In the genomic region with DNA sequence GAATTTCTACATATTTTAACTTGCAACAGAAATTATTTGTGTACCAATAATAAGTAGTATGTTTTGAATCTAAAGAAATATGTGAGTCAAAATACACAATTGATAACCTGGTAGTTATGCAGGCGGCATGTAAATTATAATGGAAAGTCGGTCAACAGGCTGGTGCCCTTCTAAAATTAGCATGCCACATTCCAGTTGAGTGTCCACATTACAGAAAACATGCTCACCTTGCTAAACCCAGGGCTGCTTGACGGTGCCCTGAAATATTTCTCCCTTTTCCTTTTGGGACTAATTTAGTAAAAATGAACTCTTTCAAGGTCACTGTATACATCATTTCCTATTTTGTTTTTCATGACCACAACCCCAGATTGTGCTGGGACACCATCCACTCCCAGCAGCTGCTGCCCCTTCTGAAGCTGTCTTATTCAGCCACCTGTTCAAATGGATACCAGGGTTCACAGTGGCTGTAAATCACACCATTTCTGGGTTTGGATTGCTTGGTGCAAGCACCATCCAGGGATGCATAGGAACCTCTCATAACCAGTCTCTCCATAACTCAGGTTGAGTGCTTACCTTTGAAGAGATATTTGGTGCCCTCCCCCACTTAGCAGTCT, we compare ENCODE assay signal across 15 cellular contexts.
A peak's percentile ranks its signal among the peaks of the same experiment; 100 is the strongest.
DNase-seq lines count a peak whose midpoint lies in the region; ATAC-seq and TF ChIP-seq lines count a peak whose summit lies in the region.
"Had no signal": no experiment of that assay in that cellular context is flagged by ENCODE, and none has a peak within 500 bp of the region (broad histone marks: within the 10 kb centered on the region; RNA-seq: fewer than 3 reads in every experiment).

No MANE protein-coding gene starts in this region.

- TF ChIP-seq CTCF in activated CD8-positive, alpha-beta T cell treated with anti-CD3 and anti-CD28 coated beads for 36 hours (IDR thresholded peaks at IDR 0.05): no peak
- no peak for TF ChIP-seq CTCF in left ventricle myocardium inferior (IDR thresholded peaks at IDR 0.05; ENCODE audit: borderline replicate concordance)
- TF ChIP-seq CTCF in progenitor cell of endocrine pancreas (IDR thresholded peaks at IDR 0.05; ENCODE audit: unreplicated experiment): no peak

- H3K27ac ChIP-seq in left ventricle myocardium inferior (replicated peaks): peak overlapping the region; percentile 33
- H3K27ac ChIP-seq: 22Rv1, BLaER1, GM23248 had no signal

- no peaks in the 10 kb centered on the region for H3K9me3 Mint-ChIP-seq in activated CD8-positive, alpha-beta T cell treated with anti-CD3 and anti-CD28 coated beads, Interleukin-2, amount 10 ng/mL, durations not matched to agents 7 days and 5 days (ENCODE audit: insufficient read depth)
- no peaks in the 10 kb centered on the region for H3K9me3 Mint-ChIP-seq in activated CD8-positive, alpha-beta T cell treated with anti-CD3 and anti-CD28 coated beads for 36 hours
- H3K9me3 Mint-ChIP-seq in progenitor cell of endocrine pancreas (ENCODE audit: low read depth): no peaks in the 10 kb centered on the region
- H3K9me3 Mint-ChIP-seq: CD8-positive, alpha-beta memory T cell had no signal

- no peak for ATAC-seq in activated CD8-positive, alpha-beta T cell treated with anti-CD3 and anti-CD28 coated beads, Interleukin-2, amount 10 ng/mL, durations not matched to agents 7 days and 5 days
- ATAC-seq in activated CD8-positive, alpha-beta T cell treated with anti-CD3 and anti-CD28 coated beads for 36 hours: no peak
- ATAC-seq in left cardiac atrium (no peak), HG03354 (IDR thresholded peaks at IDR 0.05; ENCODE audit: poor library complexity, severe bottlenecking, unreplicated experiment) (no peak), GM18519 (IDR thresholded peaks at IDR 0.05; ENCODE audit: low FRiP score, unreplicated experiment) (no peak)
- ATAC-seq: HCT116 had no signal

- POLR2A ChIA-PET in activated CD8-positive, alpha-beta T cell treated with anti-CD3 and anti-CD28 coated beads, Interleukin-2, amount 10 ng/mL, durations not matched to agents 7 days and 5 days (lab: Charles Lee): no interaction called here
- POLR2A ChIA-PET in activated CD8-positive, alpha-beta T cell treated with anti-CD3 and anti-CD28 coated beads for 36 hours (lab: Charles Lee): no interaction called here

- no peaks in the 10 kb centered on the region for H3K9me3 ChIP-seq in left ventricle myocardium inferior (replicated peaks)
- H3K9me3 ChIP-seq: BLaER1, Caco-2 had no signal

- H3K4me1 ChIP-seq in left ventricle myocardium inferior: peaks cover 64% of the 10 kb centered on the region
- H3K4me1 ChIP-seq: BLaER1, Caco-2 had no signal

- no peaks in the 10 kb centered on the region for H3K27me3 Mint-ChIP-seq in activated CD8-positive, alpha-beta T cell treated with anti-CD3 and anti-CD28 coated beads, Interleukin-2, amount 10 ng/mL, durations not matched to agents 7 days and 5 days (ENCODE audit: low read depth)
- H3K27me3 Mint-ChIP-seq in activated CD8-positive, alpha-beta T cell treated with anti-CD3 and anti-CD28 coated beads for 36 hours: no peaks in the 10 kb centered on the region
- H3K27me3 Mint-ChIP-seq in progenitor cell of endocrine pancreas: no peaks in the 10 kb centered on the region
- H3K27me3 Mint-ChIP-seq: CD8-positive, alpha-beta memory T cell had no signal

- no peak overlapping the region for H3K4me3 ChIP-seq in left ventricle myocardium inferior
- H3K4me3 ChIP-seq: BLaER1, GM23248 had no signal

- peak overlapping the region; percentile 25 for H3K27ac Mint-ChIP-seq in activated CD8-positive, alpha-beta T cell treated with anti-CD3 and anti-CD28 coated beads, Interleukin-2, amount 10 ng/mL, durations not matched to agents 7 days and 5 days
- no peak overlapping the region for H3K27ac Mint-ChIP-seq in activated CD8-positive, alpha-beta T cell treated with anti-CD3 and anti-CD28 coated beads for 36 hours
- H3K27ac Mint-ChIP-seq in progenitor cell of endocrine pancreas: peak overlapping the region; percentile 25

- H3K4me3 Mint-ChIP-seq in activated CD8-positive, alpha-beta T cell treated with anti-CD3 and anti-CD28 coated beads, Interleukin-2, amount 10 ng/mL, durations not matched to agents 7 days and 5 days: no peak overlapping the region
- no peak overlapping the region for H3K4me3 Mint-ChIP-seq in activated CD8-positive, alpha-beta T cell treated with anti-CD3 and anti-CD28 coated beads for 36 hours
- no peak overlapping the region for H3K4me3 Mint-ChIP-seq in progenitor cell of endocrine pancreas (ENCODE audit: low read depth)
- H3K4me3 Mint-ChIP-seq: CD8-positive, alpha-beta memory T cell had no signal

- no peaks in the 10 kb centered on the region for H3K27me3 ChIP-seq in left ventricle myocardium inferior (ENCODE audit: low read depth)
- H3K27me3 ChIP-seq: BLaER1 had no signal

- DNase-seq in activated CD8-positive, alpha-beta T cell treated with anti-CD3 and anti-CD28 coated beads, Interleukin-2, amount 10 ng/mL, durations not matched to agents 7 days and 5 days: no peak
- no peak for DNase-seq in activated CD8-positive, alpha-beta T cell treated with anti-CD3 and anti-CD28 coated beads for 36 hours
- DNase-seq in left ventricle myocardium inferior (no peak), left cardiac atrium (no peak), progenitor cell of endocrine pancreas (ENCODE audit: low spot score, unreplicated experiment) (no peak), germinal center (ENCODE audit: low spot score) (no peak)
- DNase-seq: Caco-2; CD8-positive, alpha-beta memory T cell; GF-D8; GM23248 had no signal

- CTCF ChIA-PET in activated CD8-positive, alpha-beta T cell treated with anti-CD3 and anti-CD28 coated beads, Interleukin-2, amount 10 ng/mL, durations not matched to agents 7 days and 5 days (lab: Charles Lee): interaction anchor here (1.5 kb wide), 1 partner anchor 9 kb away, joined by 4 read pairs; no protein-coding TSS in a partner anchor
- CTCF ChIA-PET in activated CD8-positive, alpha-beta T cell treated with anti-CD3 and anti-CD28 coated beads for 36 hours (lab: Charles Lee): no interaction called here

- intact Hi-C loops in activated CD8-positive, alpha-beta T cell treated with anti-CD3 and anti-CD28 coated beads for 36 hours (cut with micrococcal nuclease): no loop called here
- intact Hi-C loops in left ventricle myocardium inferior (cut with micrococcal nuclease) (no loop called here), left cardiac atrium (cut with DNase I) (no loop called here)

- H3K36me3 Mint-ChIP-seq in activated CD8-positive, alpha-beta T cell treated with anti-CD3 and anti-CD28 coated beads, Interleukin-2, amount 10 ng/mL, durations not matched to agents 7 days and 5 days (ENCODE audit: low read depth): peaks cover 7% of the 10 kb centered on the region
- peaks cover under 1% of the 10 kb centered on the region for H3K36me3 Mint-ChIP-seq in activated CD8-positive, alpha-beta T cell treated with anti-CD3 and anti-CD28 coated beads for 36 hours (ENCODE audit: low read depth)
- H3K36me3 Mint-ChIP-seq in progenitor cell of endocrine pancreas (ENCODE audit: insufficient read depth): peaks cover 3% of the 10 kb centered on the region

- H3K36me3 ChIP-seq in left ventricle myocardium inferior: no peaks in the 10 kb centered on the region

- peaks cover 10% of the 10 kb centered on the region for H3K4me1 Mint-ChIP-seq in activated CD8-positive, alpha-beta T cell treated with anti-CD3 and anti-CD28 coated beads, Interleukin-2, amount 10 ng/mL, durations not matched to agents 7 days and 5 days (ENCODE audit: low read depth)
- peaks cover 11% of the 10 kb centered on the region for H3K4me1 Mint-ChIP-seq in activated CD8-positive, alpha-beta T cell treated with anti-CD3 and anti-CD28 coated beads for 36 hours (ENCODE audit: low read depth)
- peaks cover 13% of the 10 kb centered on the region for H3K4me1 Mint-ChIP-seq in progenitor cell of endocrine pancreas (ENCODE audit: low read depth)
